ENCODE assay signal across 23 cellular contexts in genomic region chr1:201084171-201084766, GRCh38. TPM values are rescaled to one million over a fixed set of nuclear protein-coding genes. Genes with fewer than 3 reads are reported as not detected.
A peak's percentile ranks its signal among the peaks of the same experiment; 100 is the strongest.
DNase-seq lines count a peak whose midpoint lies in the region; ATAC-seq and TF ChIP-seq lines count a peak whose summit lies in the region.
"Had no signal": no experiment of that assay in that cellular context is flagged by ENCODE, and none has a peak within 500 bp of the region (broad histone marks: within the 10 kb centered on the region; RNA-seq: fewer than 3 reads in every experiment).

No MANE protein-coding gene starts in this region.

- H3K4me3 Mint-ChIP-seq in glutamatergic neuron (ENCODE audit: unreplicated experiment) = no peak overlapping the region
- H3K4me3 Mint-ChIP-seq: activated CD4-positive, alpha-beta memory T cell treated with anti-CD3 and anti-CD28 coated beads, Interleukin-2, amount 10 ng/mL, durations not matched to agents 7 days and 5 days; nephron progenitor cell; stimulated activated naive CD8-positive, alpha-beta T cell treated with anti-CD3 and anti-CD28 coated beads, Interleukin-15, amount 100 ng/mL, for 72 hours had no signal

- H3K27ac Mint-ChIP-seq in glutamatergic neuron (ENCODE audit: unreplicated experiment) = peak overlapping the region; percentile 29
- H3K27ac Mint-ChIP-seq: activated CD4-positive, alpha-beta memory T cell treated with anti-CD3 and anti-CD28 coated beads, Interleukin-2, amount 10 ng/mL, durations not matched to agents 7 days and 5 days; nephron progenitor cell had no signal

- intact Hi-C loops in left ventricle myocardium superior (cut with micrococcal nuclease) = no loop called here

- H3K4me1 Mint-ChIP-seq in glutamatergic neuron (ENCODE audit: low read depth, unreplicated experiment) = peaks cover 5% of the 10 kb centered on the region
- H3K4me1 Mint-ChIP-seq: activated CD4-positive, alpha-beta memory T cell treated with anti-CD3 and anti-CD28 coated beads, Interleukin-2, amount 10 ng/mL, durations not matched to agents 7 days and 5 days had no signal

- TF ChIP-seq CTCF in glutamatergic neuron (IDR thresholded peaks at IDR 0.05; ENCODE audit: partially characterized antibody, unreplicated experiment) = no peak

- H3K27me3 Mint-ChIP-seq in glutamatergic neuron (ENCODE audit: unreplicated experiment) = peaks cover 6% of the 10 kb centered on the region

- DNase-seq in COLO829 (ENCODE audit: low spot score) (peak; percentile 16), DMS79 treated with DMSO at 0.1 percent for 48 hours (lab: John Stamatoyannopoulos, UW) (peak; percentile 79), NCI-H2227 (lab: John Stamatoyannopoulos, UW; ENCODE audit: unreplicated experiment) (peak; percentile 73), glutamatergic neuron (no peak), left ventricle myocardium superior (no peak)
- DNase-seq in stimulated activated CD8-positive, alpha-beta memory T cell treated with anti-CD3 and anti-CD28 coated beads, Interleukin-4, amount 100 ng/mL, for 48 hours = no peak
- DNase-seq in stimulated activated CD4-positive, alpha-beta T cell treated with anti-CD3 and anti-CD28 coated beads, Interleukin-4, amount 100 ng/mL, for 1 hour = no peak
- DNase-seq: activated CD4-positive, alpha-beta memory T cell treated with anti-CD3 and anti-CD28 coated beads, Interleukin-2, amount 10 ng/mL, durations not matched to agents 7 days and 5 days; activated T-cell treated with anti-CD3 and anti-CD28 coated beads, Interleukin-2, amount 50 U/mL, for 1 hour; amniotic stem cell; GF-D8; GM23248; NCI-H2081 treated with DMSO at 0.1 percent for 48 hours; nephron progenitor cell; stimulated activated CD4-positive, alpha-beta T cell treated with anti-CD3 and anti-CD28 coated beads, Interleukin-4, amount 100 ng/mL, for 24 hours; stimulated activated naive CD8-positive, alpha-beta T cell treated with anti-CD3 and anti-CD28 coated beads, Interleukin-15, amount 100 ng/mL, for 72 hours had no signal

- H3K36me3 Mint-ChIP-seq in glutamatergic neuron (ENCODE audit: unreplicated experiment) = no peaks in the 10 kb centered on the region

- H3K9me3 Mint-ChIP-seq in glutamatergic neuron (ENCODE audit: unreplicated experiment) = peaks cover 3% of the 10 kb centered on the region
- H3K9me3 Mint-ChIP-seq: activated CD4-positive, alpha-beta memory T cell treated with anti-CD3 and anti-CD28 coated beads, Interleukin-2, amount 10 ng/mL, durations not matched to agents 7 days and 5 days; nephron progenitor cell; stimulated activated naive CD8-positive, alpha-beta T cell treated with anti-CD3 and anti-CD28 coated beads, Interleukin-15, amount 100 ng/mL, for 72 hours had no signal

- ATAC-seq in left ventricle myocardium superior = no peak
- ATAC-seq: stimulated activated naive CD8-positive, alpha-beta T cell treated with anti-CD3 and anti-CD28 coated beads, Interleukin-15, amount 100 ng/mL, for 72 hours had no signal

RNA-seq across cellular contexts. Expression of gene CACNA1S, which starts 28.0 kb away (rescaled TPM):
- 0.07 TPM for total RNA-seq in glutamatergic neuron (ENCODE audit: unreplicated experiment)
- not detected for total RNA-seq in left ventricle myocardium superior
- total RNA-seq: activated CD4-positive, alpha-beta memory T cell treated with anti-CD3 and anti-CD28 coated beads, Interleukin-2, amount 10 ng/mL, durations not matched to agents 7 days and 5 days; GM23248; M059J; mononuclear cell; smooth muscle cell; T-helper 2 cell treated with Interferon-gamma antibody and Interleukin-4, amounts not matched to agents 100 ng/mL and 5 ng/mL, for 36 hours; tibial nerve had no signal

RNA-seq across cellular contexts. Expression of gene ASCL5, which starts 42.7 kb away (rescaled TPM):
- total RNA-seq in glutamatergic neuron (ENCODE audit: unreplicated experiment) (not detected), left ventricle myocardium superior (not detected)
- total RNA-seq: activated CD4-positive, alpha-beta memory T cell treated with anti-CD3 and anti-CD28 coated beads, Interleukin-2, amount 10 ng/mL, durations not matched to agents 7 days and 5 days; GM23248; liver; M059J; mononuclear cell; prostate gland; smooth muscle cell; T-helper 2 cell treated with Interferon-gamma antibody and Interleukin-4, amounts not matched to agents 100 ng/mL and 5 ng/mL, for 36 hours; tibial nerve had no signal

Comparison
In these comparisons a context has a peak if more than half of its experiments do, and no peak if none do; other contexts are left out.
1. DNase-seq: peak in COLO829 (single experiment), DMS79 treated with DMSO at 0.1 percent for 48 hours (single experiment) and NCI-H2227 (single experiment); none in glutamatergic neuron (single experiment), left ventricle myocardium superior (single experiment), stimulated activated CD8-positive, alpha-beta memory T cell treated with anti-CD3 and anti-CD28 coated beads, Interleukin-4, amount 100 ng/mL, for 48 hours (single experiment) and stimulated activated CD4-positive, alpha-beta T cell treated with anti-CD3 and anti-CD28 coated beads, Interleukin-4, amount 100 ng/mL, for 1 hour (single experiment).